ENCODE assay signal across 9 cellular contexts in genomic region chr1:12001249-12001917, GRCh38. TPM values are rescaled to one million over a fixed set of nuclear protein-coding genes. Genes with fewer than 3 reads are reported as not detected.
A peak's percentile ranks its signal among the peaks of the same experiment; 100 is the strongest.
DNase-seq lines count a peak whose midpoint lies in the region; ATAC-seq, FAIRE-seq and TF ChIP-seq lines count a peak whose summit lies in the region.
"Had no signal": no experiment of that assay in that cellular context is flagged by ENCODE, and none has a peak within 500 bp of the region (broad histone marks: within the 10 kb centered on the region; RNA-seq: fewer than 3 reads in every experiment).

No MANE protein-coding gene starts in this region.

- no peak for FAIRE-seq in H1 (lab: Jason Lieb, UNC)

- no peak overlapping the region for H3K4me3 ChIP-seq in CD4-positive, CD25-positive, alpha-beta regulatory T cell (ENCODE audit: low read depth, low read length)
- H3K4me3 ChIP-seq in H1 (ENCODE audit: extremely low read depth in 1 of 4, insufficient read depth in 2 of 4, low read depth in 3 of 4, low read length in 4 of 4), result no peak overlapping the region
- H3K4me3 ChIP-seq in osteoblast (ENCODE audit: insufficient read depth, low read length), result no peak overlapping the region

- H2AFZ ChIP-seq in H1 (ENCODE audit: low read length), result no peak overlapping the region
- peak overlapping the region; percentile 16 for H2AFZ ChIP-seq in osteoblast (ENCODE audit: low read length)

- H4K91ac ChIP-seq in H1 (replicated peaks; ENCODE audit: insufficient read length, low read length), result no peak overlapping the region

- H2AK5ac ChIP-seq in H1 (ENCODE audit: low read depth, low read length), result no peak overlapping the region

- no peaks in the 10 kb centered on the region for H3K27me3 Mint-ChIP-seq in CD4-positive, CD25-positive, alpha-beta regulatory T cell
- H3K27me3 Mint-ChIP-seq: IgD-negative memory B cell had no signal

- no peak for TF ChIP-seq EP300 in H1 (IDR thresholded peaks at IDR 0.05; ENCODE audit: borderline replicate concordance in 1 of 2, low read depth in 2 of 2, low read length in 2 of 2)

- no peak for TF ChIP-seq POLR2A in H1 (IDR thresholded peaks at IDR 0.05; ENCODE audit: control extremely low read depth in 1 of 2, low read depth in 2 of 2, low read length in 2 of 2)

- H3K4ac ChIP-seq in H1 (replicated peaks; ENCODE audit: insufficient read length, low read depth, low read length), result no peak overlapping the region

- ATAC-seq in CD4-positive, CD25-positive, alpha-beta regulatory T cell (ENCODE audit: low read depth in 2 of 2), result no peak
- no peak for ATAC-seq in HG02763 (IDR thresholded peaks at IDR 0.05; ENCODE audit: unreplicated experiment)

- no peaks in the 10 kb centered on the region for H3K9me3 ChIP-seq in CD4-positive, CD25-positive, alpha-beta regulatory T cell (ENCODE audit: control insufficient read depth in 2 of 2, low read length in 2 of 2)
- H3K9me3 ChIP-seq in H1 (ENCODE audit: insufficient read depth in 2 of 2, low read depth in 1 of 2, low read length in 1 of 2) (no peaks in the 10 kb centered on the region), osteoblast (ENCODE audit: low read depth, low read length) (no peaks in the 10 kb centered on the region)

- H3K14ac ChIP-seq in H1 (ENCODE audit: insufficient read length), result no peak overlapping the region

- H3K27me3 ChIP-seq in CD4-positive, CD25-positive, alpha-beta regulatory T cell (ENCODE audit: control insufficient read depth, insufficient read depth, low read length), result no peaks in the 10 kb centered on the region
- H3K27me3 ChIP-seq in H1 (replicated peaks in 1 of 4; ENCODE audit: control insufficient read depth in 3 of 4, extremely low read depth in 1 of 4, insufficient read depth in 3 of 4, low read length in 3 of 4), result no peaks in the 10 kb centered on the region
- H3K27me3 ChIP-seq in osteoblast (ENCODE audit: insufficient read depth, low read length), result no peaks in the 10 kb centered on the region

- no peaks in the 10 kb centered on the region for H3K9me3 Mint-ChIP-seq in CD4-positive, CD25-positive, alpha-beta regulatory T cell
- H3K9me3 Mint-ChIP-seq: IgD-negative memory B cell had no signal

- CTCF ChIA-PET in H1 (lab: Charles Lee; ENCODE audit: partially characterized antibody), result interaction anchor here (1.0 to 3.2 kb wide), 17 partner anchors 9 to 216 kb away, joined by 3 to 26 read pairs (median 4); partner anchors contain the start of gene MIIP

- peak in 2 of 3 donors; percentile 21 to 72 for DNase-seq in CD4-positive, CD25-positive, alpha-beta regulatory T cell
- peak; percentile 30 for DNase-seq in HCEC 1CT
- DNase-seq in H1 (ENCODE audit: low read depth in 1 of 2, low spot score in 2 of 2), result peak in 1 of 2 experiments; percentile 83
- DNase-seq in osteoblast (ENCODE audit: insufficient read length, low spot score, missing footprints), result peak; percentile 57
- DNase-seq in DMS79 treated with DMSO at 0.1 percent for 48 hours (lab: John Stamatoyannopoulos, UW), result no peak
- DNase-seq in NCI-H2081 (lab: John Stamatoyannopoulos, UW), result no peak

- no peak overlapping the region; a peak in 1 of 7 replicates for H3K9ac ChIP-seq in H1 (replicated peaks in 1 of 4; ENCODE audit: extremely low read depth in 1 of 4, low read depth in 3 of 4, low read length in 3 of 4)

- H3K4me1 Mint-ChIP-seq in CD4-positive, CD25-positive, alpha-beta regulatory T cell, result no peaks in the 10 kb centered on the region

- H3K79me2 ChIP-seq in H1 (ENCODE audit: control insufficient read depth in 1 of 2, insufficient read depth in 2 of 2, low read length in 2 of 2), result no peaks in the 10 kb centered on the region
- H3K79me2 ChIP-seq in osteoblast (ENCODE audit: insufficient read depth, low read length), result no peaks in the 10 kb centered on the region

- no peak overlapping the region for H2BK15ac ChIP-seq in H1 (ENCODE audit: low read length)

- no peak overlapping the region for H2BK20ac ChIP-seq in H1 (ENCODE audit: low read length)

- H3K4me3 Mint-ChIP-seq in CD4-positive, CD25-positive, alpha-beta regulatory T cell, result no peak overlapping the region
- H3K4me3 Mint-ChIP-seq: IgD-negative memory B cell had no signal

- H4K8ac ChIP-seq in H1 (ENCODE audit: extremely low read depth, insufficient read depth, low read length), result peak overlapping the region; percentile 76; the same call in 1 of the 2 replicates

- peaks cover 82% of the 10 kb centered on the region for H3K36me3 ChIP-seq in CD4-positive, CD25-positive, alpha-beta regulatory T cell (ENCODE audit: control insufficient read depth, insufficient read depth, low read length)
- peaks cover 38 to 75% (median 58%) of the 10 kb centered on the region in 4 experiments for H3K36me3 ChIP-seq in H1 (ENCODE audit: control insufficient read depth in 2 of 4, insufficient read depth in 4 of 4, low read length in 3 of 4)
- peaks cover 75% of the 10 kb centered on the region for H3K36me3 ChIP-seq in osteoblast (ENCODE audit: insufficient read depth, low read length)

- H2BK12ac ChIP-seq in H1 (ENCODE audit: low read depth, low read length), result no peak overlapping the region

- peaks cover 47% of the 10 kb centered on the region for H3K36me3 Mint-ChIP-seq in CD4-positive, CD25-positive, alpha-beta regulatory T cell

- peak; percentile 51 to 64 for TF ChIP-seq RAD21 in H1 (IDR thresholded peaks at IDR 0.05 in 1 of 2, conservative IDR thresholded peaks at IDR 0.05 in 1 of 2; ENCODE audit: low read depth in 2 of 2, low read length in 2 of 2)

- WGBS in H1 (ENCODE audit: extremely low coverage in 1 of 2, insufficient coverage in 1 of 2, insufficient read length in 1 of 2, insufficient replicate concordance in 2 of 2, low coverage in 1 of 2, low lambda C conversion rate in 2 of 2, missing lambda C conversion rate in 1 of 2), 2 experiments, result 78% methylated on average over 14 of the region's 14 CpGs; no CpG with 5 or more reads in 1 of the 2 experiments

- H2BK5ac ChIP-seq in H1 (ENCODE audit: low read depth, low read length), result no peak overlapping the region; the same call in 1 of the 2 replicates

- no peaks in the 10 kb centered on the region for H3K4me1 ChIP-seq in CD4-positive, CD25-positive, alpha-beta regulatory T cell (ENCODE audit: control insufficient read depth, insufficient read depth, low read length, poor library complexity, severe bottlenecking)
- H3K4me1 ChIP-seq in H1 (replicated peaks in 1 of 4; ENCODE audit: control insufficient read depth in 3 of 4, insufficient read depth in 4 of 4, low read length in 3 of 4), result no peaks in the 10 kb centered on the region
- peaks cover 2% of the 10 kb centered on the region for H3K4me1 ChIP-seq in osteoblast (ENCODE audit: insufficient read depth, low read length)

- H4K5ac ChIP-seq in H1 (ENCODE audit: insufficient read length, low read depth, low read length), result no peak overlapping the region

- H3K23ac ChIP-seq in H1 (ENCODE audit: insufficient read length), result no peak overlapping the region

- no peak overlapping the region for H2BK120ac ChIP-seq in H1 (replicated peaks; ENCODE audit: low read depth, low read length)

- H3K18ac ChIP-seq in H1 (ENCODE audit: extremely low read depth, low read length), result no peak overlapping the region

- no peak overlapping the region for H3K56ac ChIP-seq in H1 (replicated peaks; ENCODE audit: insufficient read length, low read depth, low read length)

- H3K27ac Mint-ChIP-seq in CD4-positive, CD25-positive, alpha-beta regulatory T cell, result no peak overlapping the region
- H3K27ac Mint-ChIP-seq: IgD-negative memory B cell had no signal

- TF ChIP-seq CTCF in VCaP (conservative IDR thresholded peaks at IDR 0.05) (peak; percentile 68), H1 (IDR thresholded peaks at IDR 0.05; ENCODE audit: control extremely low read depth in 1 of 3, insufficient read depth in 1 of 3, low read depth in 1 of 3, low read length in 3 of 3) (peak; percentile 30 to 79 (median 74)), osteoblast (IDR thresholded peaks at IDR 0.05; ENCODE audit: extremely low read depth, low read depth, low read length) (peak; percentile 66)

- no peak overlapping the region for H3K27ac ChIP-seq in CD4-positive, CD25-positive, alpha-beta regulatory T cell (ENCODE audit: insufficient read depth, low read length, poor library complexity, severe bottlenecking)
- H3K27ac ChIP-seq in VCaP, result no peak overlapping the region
- no peak overlapping the region for H3K27ac ChIP-seq in H1 (ENCODE audit: low read depth, low read length)
- H3K27ac ChIP-seq in osteoblast (ENCODE audit: low read depth, low read length), result no peak overlapping the region

- H4K20me1 ChIP-seq in H1 (replicated peaks in 1 of 2; ENCODE audit: control insufficient read depth in 1 of 2, insufficient read depth in 2 of 2, low read length in 2 of 2) (peaks cover 0 to 11% of the 10 kb centered on the region in 2 experiments), osteoblast (ENCODE audit: insufficient read depth, low read length) (no peaks in the 10 kb centered on the region)

- no peaks in the 10 kb centered on the region for H3K23me2 ChIP-seq in H1 (ENCODE audit: low read depth, low read length)

- H3K79me1 ChIP-seq in H1 (ENCODE audit: low read depth, low read length), result no peaks in the 10 kb centered on the region; the same call in 1 of the 2 replicates

- POLR2A ChIA-PET in H1 (lab: Charles Lee; ENCODE audit: partially characterized antibody), result interaction anchor here (1.4 to 3.1 kb wide), 7 partner anchors 9 to 93 kb away, joined by 3 to 15 read pairs (median 6); partner anchors contain the start of genes MFN2 and MIIP

- H3K4me2 ChIP-seq in H1 (ENCODE audit: insufficient read depth in 1 of 2, low read depth in 2 of 2, low read length in 2 of 2), result no peak overlapping the region
- H3K4me2 ChIP-seq in osteoblast (ENCODE audit: insufficient read depth, low read length), result no peak overlapping the region

RNA-seq across cellular contexts. Expression of gene MIIP, which starts 17.9 kb away (rescaled TPM):
- 49.1 TPM for total RNA-seq in CD4-positive, CD25-positive, alpha-beta regulatory T cell
- 10 to 100 TPM; 31.9 to 45.1 (median 38.4) TPM for polyA plus RNA-seq in CD4-positive, CD25-positive, alpha-beta regulatory T cell
- total RNA-seq in H1 (2021; fragmentation: NEBNext Ultra II Directional; extraction: Animal tissue kit (Norgen Biotek cat#: 25700)), result 65.5 and 66.1 TPM in 2 replicates
- polyA plus RNA-seq in H1 (2011; rRNA removed), result 106 and 149 TPM in 2 replicates
- 92.6 TPM for polyA plus RNA-seq in H1 (2011; cell fraction: cytosol; rRNA removed)
- polyA plus RNA-seq in H1 (2011; cell fraction: nucleus; rRNA removed), result 266 TPM
- polyA plus RNA-seq in H1 (2012, experiment 1 of 2), result 57.0 to 78.2 TPM (median 75.2 TPM) in 4 replicates
- 75.0 TPM for polyA plus RNA-seq in H1 (2012, experiment 2 of 2)
- polyA plus RNA-seq in H1 (2013, experiment 1 of 2), result 49.8 TPM
- 49.9 TPM for polyA plus RNA-seq in H1 (2013, experiment 2 of 2)
- polyA minus RNA-seq in H1 (2011; rRNA and poly(A)+ RNA removed), result 31.7 and 34.1 TPM in 2 replicates
- 33.5 TPM for polyA minus RNA-seq in H1 (2011; cell fraction: cytosol; rRNA and poly(A)+ RNA removed)
- 47.5 TPM for polyA minus RNA-seq in H1 (2011; cell fraction: nucleus; rRNA and poly(A)+ RNA removed)
- total RNA-seq in osteoblast, result 24.2 and 26.4 TPM in 2 replicates

RNA-seq across cellular contexts. Expression of gene MFN2, which starts 21.1 kb away (rescaled TPM):
- total RNA-seq in CD4-positive, CD25-positive, alpha-beta regulatory T cell, result 39.1 TPM
- 10 to 100 TPM; 30.0 to 38.1 (median 35.4) TPM for polyA plus RNA-seq in CD4-positive, CD25-positive, alpha-beta regulatory T cell
- 58.2 and 62.5 TPM in 2 replicates for total RNA-seq in H1 (2021; fragmentation: NEBNext Ultra II Directional; extraction: Animal tissue kit (Norgen Biotek cat#: 25700))
- polyA plus RNA-seq in H1 (2011; rRNA removed), result 34.0 and 42.0 TPM in 2 replicates
- 45.9 TPM for polyA plus RNA-seq in H1 (2011; cell fraction: cytosol; rRNA removed)
- polyA plus RNA-seq in H1 (2011; cell fraction: nucleus; rRNA removed), result 63.9 TPM
- polyA plus RNA-seq in H1 (2012, experiment 1 of 2), result 45.7 to 57.9 TPM (median 51.8 TPM) in 4 replicates
- 28.5 TPM for polyA plus RNA-seq in H1 (2012, experiment 2 of 2)
- 28.3 TPM for polyA plus RNA-seq in H1 (2013, experiment 1 of 2)
- 25.5 TPM for polyA plus RNA-seq in H1 (2013, experiment 2 of 2)
- polyA minus RNA-seq in H1 (2011; rRNA and poly(A)+ RNA removed), result 63.6 and 69.2 TPM in 2 replicates
- 28.5 TPM for polyA minus RNA-seq in H1 (2011; cell fraction: cytosol; rRNA and poly(A)+ RNA removed)
- polyA minus RNA-seq in H1 (2011; cell fraction: nucleus; rRNA and poly(A)+ RNA removed), result 23.9 TPM
- 46.0 and 51.0 TPM in 2 replicates for total RNA-seq in osteoblast

Comparison
In these comparisons a context has a peak if more than half of its experiments do, and no peak if none do; other contexts are left out.
1. DNase-seq: peak in CD4-positive, CD25-positive, alpha-beta regulatory T cell (2 of 3), HCEC 1CT (single experiment) and osteoblast (single experiment); none in DMS79 treated with DMSO at 0.1 percent for 48 hours (single experiment) and NCI-H2081 (0 of 2).
2. Peak in every context shown above with its lines, with median percentiles within 50 percentile points of each other: CTCF ChIP-seq.